Comparison of ENCODE assay signal across 7 cellular contexts in genomic region chrX:48003367-48003757, GRCh38. TPM values are rescaled to one million over a fixed set of nuclear protein-coding genes. Genes with fewer than 3 reads are reported as not detected.
A peak's percentile ranks its signal among the peaks of the same experiment; 100 is the strongest.
DNase-seq lines count a peak whose midpoint lies in the region; ATAC-seq and TF ChIP-seq lines count a peak whose summit lies in the region.

No MANE protein-coding gene starts in this region.

- 0 out of 2 replicates have a peak overlapping the region, but pooled peaks have one; percentile 33 for H2BK120ac ChIP-seq in IMR-90 (ENCODE audit: low read depth, low read length)

- peak overlapping the region; percentile 86 for H3K4ac ChIP-seq in IMR-90 (ENCODE audit: low read depth, low read length)

- 0 out of 2 replicates have a peak overlapping the region, but pooled peaks have one; percentile 38 for H3K56ac ChIP-seq in IMR-90 (ENCODE audit: extremely low read depth, insufficient read depth, low read length)

- peak overlapping the region; percentile 94 for H3K14ac ChIP-seq in IMR-90 (replicated peaks; ENCODE audit: low read depth, low read length)

- CTCF ChIA-PET in IMR-90 (lab: Yijun Ruan, JAX): no interaction called here

- H2AK5ac ChIP-seq in IMR-90 (ENCODE audit: low read depth, low read length): no peak overlapping the region

- H3K36me3 ChIP-seq in IMR-90 (ENCODE audit: control insufficient read depth, insufficient read depth, low read length): no peaks in the 10 kb centered on the region
- H3K36me3 ChIP-seq in kidney epithelial cell (ENCODE audit: control insufficient read depth, insufficient read depth, low read length): no peaks in the 10 kb centered on the region
- H3K36me3 ChIP-seq in stomach smooth muscle (ENCODE audit: control insufficient read depth in 2 of 2, insufficient read depth in 2 of 2, low read length in 2 of 2): no peaks in the 10 kb centered on the region

- H3K27ac ChIP-seq in IMR-90 (ENCODE audit: insufficient read depth, low read length) (peak overlapping the region; percentile 92), stomach smooth muscle (ENCODE audit: low read length) (peak overlapping the region; percentile 31)

- H3K79me1 ChIP-seq in IMR-90 (ENCODE audit: low read depth in 1 of 2, low read length in 2 of 2): peaks cover 0 to 10% of the 10 kb centered on the region in 2 experiments; a peak in 1 of 4 replicates

- TF ChIP-seq CTCF in IMR-90 (conservative IDR thresholded peaks at IDR 0.05; ENCODE audit: low read depth, low read length): no peak
- no peak for TF ChIP-seq CTCF in astrocyte of the cerebellum (IDR thresholded peaks at IDR 0.05; ENCODE audit: low read depth, low read length, missing control alignments)
- no peak for TF ChIP-seq CTCF in kidney epithelial cell (IDR thresholded peaks at IDR 0.05; ENCODE audit: insufficient read depth, low read length, poor library complexity, severe bottlenecking)

- peaks cover 2% of the 10 kb centered on the region; the same call in 1 of the 2 replicates for H3K4me1 ChIP-seq in IMR-90 (ENCODE audit: control insufficient read depth, insufficient read depth, low read length)
- peaks cover 3% of the 10 kb centered on the region for H3K4me1 ChIP-seq in stomach smooth muscle (ENCODE audit: control insufficient read depth, insufficient read depth, low read length)

- no peak for TF ChIP-seq RAD21 in IMR-90 (IDR thresholded peaks at IDR 0.05; ENCODE audit: low read length)

- intact Hi-C loops in IMR-90 (cut with micrococcal nuclease): no loop called here

- DNase-seq in IMR-90 (no peak), astrocyte of the cerebellum (ENCODE audit: low read depth) (no peak), kidney epithelial cell (ENCODE audit: low read depth) (no peak), HuH-7.5 (ENCODE audit: low spot score) (no peak), NCI-H1436 (lab: John Stamatoyannopoulos, UW) (no peak)

- H3K9me1 ChIP-seq in IMR-90 (ENCODE audit: insufficient read depth, low read length): no peaks in the 10 kb centered on the region

- WGBS in IMR-90 (ENCODE audit: extremely low coverage in 2 of 2, insufficient read length in 1 of 2), 2 experiments: 0 to 100% methylated on average over 1 to 2 of the region's 18 CpGs

- in situ Hi-C loops in IMR-90 (cut with MboI; ENCODE audit: low sequenced_read_pairs) (no loop called here), astrocyte of the cerebellum (cut with HindIII; ENCODE audit: low sequenced_read_pairs) (no loop called here)

- no peaks in the 10 kb centered on the region for H4K20me1 ChIP-seq in IMR-90 (ENCODE audit: insufficient read depth, low read length)

- H3K4me3 ChIP-seq in IMR-90 (ENCODE audit: insufficient read depth, low read depth, low read length) (peak overlapping the region; percentile 91), astrocyte of the cerebellum (ENCODE audit: low read depth, low read length) (peak overlapping the region; percentile 76), kidney epithelial cell (ENCODE audit: low read depth, low read length) (peak overlapping the region; percentile 78), stomach smooth muscle (ENCODE audit: low read length in 2 of 2) (peak overlapping the region; percentile 84 to 87)

- H3K23ac ChIP-seq in IMR-90 (ENCODE audit: low read depth, low read length): peak overlapping the region; percentile 41; the same call in 1 of the 2 replicates

- H3K4me2 ChIP-seq in IMR-90 (ENCODE audit: low read depth, low read length): peak overlapping the region; percentile 64

- no peak overlapping the region for H2BK5ac ChIP-seq in IMR-90 (ENCODE audit: low read depth, low read length, poor library complexity, severe bottlenecking)

- H2AFZ ChIP-seq in IMR-90 (replicated peaks; ENCODE audit: low read length, poor library complexity): peak overlapping the region; percentile 90

- H3K9ac ChIP-seq in IMR-90 (ENCODE audit: low read depth, low read length) (peak overlapping the region; percentile 97), stomach smooth muscle (ENCODE audit: low read length in 2 of 2) (peak overlapping the region; percentile 74 to 83)

- no peak for TF ChIP-seq POLR2A in IMR-90 (IDR thresholded peaks at IDR 0.05; ENCODE audit: low read depth, low read length)

- no peak overlapping the region for H2BK15ac ChIP-seq in IMR-90 (ENCODE audit: low read depth, low read length)

- H4K5ac ChIP-seq in IMR-90 (ENCODE audit: low read depth, low read length): peak overlapping the region; percentile 91

- no peak overlapping the region; the same call in 1 of the 2 replicates for H3K18ac ChIP-seq in IMR-90 (ENCODE audit: low read depth, low read length)

- H2BK20ac ChIP-seq in IMR-90 (ENCODE audit: low read depth, low read length): no peak overlapping the region

- H2AK9ac ChIP-seq in IMR-90 (replicated peaks; ENCODE audit: low read depth, low read length, poor library complexity): peak overlapping the region; percentile 87

- peak overlapping the region; percentile 61; the same call in 1 of the 2 replicates for H4K91ac ChIP-seq in IMR-90 (ENCODE audit: insufficient read depth, low read depth, low read length)

- POLR2A ChIA-PET in IMR-90 (lab: Charles Lee; ENCODE audit: unreplicated experiment): no interaction called here

- dilution Hi-C loops in IMR-90 (cut with HindIII; ENCODE audit: low sequenced_read_pairs, unreplicated experiment): no loop called here

- H3K27me3 ChIP-seq in IMR-90 (ENCODE audit: control insufficient read depth, insufficient read depth, low read length): no peaks in the 10 kb centered on the region
- H3K27me3 ChIP-seq in kidney epithelial cell (ENCODE audit: control insufficient read depth, insufficient read depth, low read length): no peaks in the 10 kb centered on the region
- H3K27me3 ChIP-seq in stomach smooth muscle (ENCODE audit: control insufficient read depth in 1 of 2, insufficient read depth in 2 of 2, low read length in 2 of 2): no peaks in the 10 kb centered on the region

- H4K8ac ChIP-seq in IMR-90 (ENCODE audit: low read depth in 2 of 2, low read length in 2 of 2): peak overlapping the region; percentile 87 to 96

- H3K9me3 ChIP-seq in IMR-90 (ENCODE audit: control insufficient read depth, insufficient read depth, low read length) (0 out of 2 replicates have a peak, but pooled peaks cover 2% of the 10 kb centered on the region), stomach smooth muscle (ENCODE audit: control insufficient read depth in 2 of 2, low read length in 2 of 2) (no peaks in the 10 kb centered on the region)

- ATAC-seq in GM19328 (IDR thresholded peaks at IDR 0.05; ENCODE audit: unreplicated experiment) (peak; percentile 8), IMR-90 (ENCODE audit: low read depth) (no peak)

- BruUV-seq in IMR-90 (replicated peaks; lab: Mats Ljungman, UMichigan): no TSS peak

TF ChIP-seq in IMR-90, 13 proteins besides CTCF, POLR2A, EP300 and RAD21:
- no peak for TF ChIP-seq CHD1 (IDR thresholded peaks at IDR 0.05; ENCODE audit: low read depth, low read length)
- TF ChIP-seq USF2 (IDR thresholded peaks at IDR 0.05; ENCODE audit: low read depth, low read length): no peak
- TF ChIP-seq RCOR1 (IDR thresholded peaks at IDR 0.05; ENCODE audit: insufficient replicate concordance, low read length): no peak
- TF ChIP-seq RFX5 (IDR thresholded peaks at IDR 0.05; ENCODE audit: low read depth, low read length): no peak
- TF ChIP-seq MAFK (IDR thresholded peaks at IDR 0.05; ENCODE audit: low read depth, low read length): no peak
- TF ChIP-seq BHLHE40 (IDR thresholded peaks at IDR 0.05; ENCODE audit: low read depth, low read length): no peak
- TF ChIP-seq CEBPB (IDR thresholded peaks at IDR 0.05; ENCODE audit: low read depth, low read length): no peak
- no peak for TF ChIP-seq SMC3 (IDR thresholded peaks at IDR 0.05; ENCODE audit: low read depth, low read length)
- TF ChIP-seq MAZ (IDR thresholded peaks at IDR 0.05; ENCODE audit: borderline replicate concordance, low read depth, low read length): no peak
- no peak for TF ChIP-seq ELK1 (IDR thresholded peaks at IDR 0.05; ENCODE audit: borderline replicate concordance, low read depth, low read length)
- TF ChIP-seq FOS (IDR thresholded peaks at IDR 0.05; ENCODE audit: low read depth, low read length): no peak
- TF ChIP-seq MXI1 (IDR thresholded peaks at IDR 0.05; ENCODE audit: borderline replicate concordance, low read depth, low read length): no peak
- no peak for TF ChIP-seq NFE2L2 (IDR thresholded peaks at IDR 0.05; ENCODE audit: low read depth, low read length)

RNA-seq across cellular contexts. Expression of gene ZNF182, which starts 0.4 kb away (rescaled TPM):
- 3.0 and 3.3 TPM in 2 replicates for total RNA-seq in IMR-90 (2012; rRNA removed)
- 1.3 and 1.7 TPM in 2 replicates for polyA plus RNA-seq in IMR-90 (2012; rRNA removed)
- 0.30 and 0.38 TPM in 2 replicates for polyA plus RNA-seq in IMR-90 (2012; cell fraction: cytosol; rRNA removed)
- polyA plus RNA-seq in IMR-90 (2012; cell fraction: nucleus; rRNA removed; ENCODE audit: low replicate concordance): 0.51 and 5.2 TPM in 2 replicates
- 3.3 and 3.6 TPM in 2 replicates for total RNA-seq in kidney epithelial cell

RNA-seq across cellular contexts. Expression of gene SPACA5, which starts 3.4 kb away (rescaled TPM):
- total RNA-seq in IMR-90 (2012; rRNA removed) (not detected in 2 replicates), kidney epithelial cell (not detected in 2 replicates)
- polyA plus RNA-seq in IMR-90 (2012; rRNA removed): not detected in 2 replicates
- not detected in 2 replicates for polyA plus RNA-seq in IMR-90 (2012; cell fraction: cytosol; rRNA removed)
- not detected in 2 replicates for polyA plus RNA-seq in IMR-90 (2012; cell fraction: nucleus; rRNA removed; ENCODE audit: low replicate concordance)
